ENCODE assay signal across 13 cellular contexts in the genomic region with DNA sequence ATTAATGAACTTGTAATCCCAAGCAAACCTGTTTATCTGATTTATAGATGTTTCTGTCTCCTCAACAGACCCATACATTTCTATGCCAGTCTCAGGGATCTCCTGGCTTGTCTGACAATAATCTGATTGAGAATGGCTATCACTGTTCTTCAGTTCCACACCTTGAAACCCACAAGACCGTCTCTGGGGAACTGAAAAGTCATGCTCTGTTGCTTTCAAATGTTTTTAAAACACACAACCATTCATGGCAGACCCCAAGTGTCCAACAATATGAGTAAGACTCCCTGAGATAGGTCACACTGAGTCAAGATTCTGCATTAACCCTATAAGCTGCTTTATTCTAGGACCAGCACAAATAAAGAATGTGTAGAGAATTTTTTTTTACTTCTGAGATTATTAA.
DNase-seq lines count a peak whose midpoint lies in the region; ATAC-seq lines count a peak whose summit lies in the region.
"Had no signal": no experiment of that assay in that cellular context is flagged by ENCODE, and none has a peak within 500 bp of the region (broad histone marks: within the 10 kb centered on the region; RNA-seq: fewer than 3 reads in every experiment).

No MANE protein-coding gene starts in this region.

- no peaks in the 10 kb centered on the region for H3K27me3 Mint-ChIP-seq in activated CD8-positive, alpha-beta T cell treated with anti-CD3 and anti-CD28 coated beads, Interleukin-2, amount 10 ng/mL, durations not matched to agents 7 days and 5 days (ENCODE audit: low read depth)
- H3K27me3 Mint-ChIP-seq: memory B cell had no signal

- POLR2A ChIA-PET in activated CD8-positive, alpha-beta T cell treated with anti-CD3 and anti-CD28 coated beads, Interleukin-2, amount 10 ng/mL, durations not matched to agents 7 days and 5 days (lab: Charles Lee) = no interaction called here

- peak; percentile 86 for ATAC-seq in GM18499 (IDR thresholded peaks at IDR 0.05; ENCODE audit: insufficient read depth, unreplicated experiment)
- peak; percentile 71 for ATAC-seq in GM19324 (IDR thresholded peaks at IDR 0.05; ENCODE audit: low FRiP score, unreplicated experiment)
- peak; percentile 75 for ATAC-seq in GM21786 (IDR thresholded peaks at IDR 0.05; ENCODE audit: unreplicated experiment)
- ATAC-seq in HG03432 (IDR thresholded peaks at IDR 0.05; ENCODE audit: unreplicated experiment) = peak; percentile 86
- no peak for ATAC-seq in activated CD8-positive, alpha-beta T cell treated with anti-CD3 and anti-CD28 coated beads, Interleukin-2, amount 10 ng/mL, durations not matched to agents 7 days and 5 days
- ATAC-seq: PC-3 had no signal

- no peak overlapping the region for H3K4me3 Mint-ChIP-seq in activated CD8-positive, alpha-beta T cell treated with anti-CD3 and anti-CD28 coated beads, Interleukin-2, amount 10 ng/mL, durations not matched to agents 7 days and 5 days
- H3K4me3 Mint-ChIP-seq: memory B cell had no signal

- H3K4me1 Mint-ChIP-seq in activated CD8-positive, alpha-beta T cell treated with anti-CD3 and anti-CD28 coated beads, Interleukin-2, amount 10 ng/mL, durations not matched to agents 7 days and 5 days (ENCODE audit: low read depth) = no peaks in the 10 kb centered on the region
- H3K4me1 Mint-ChIP-seq: memory B cell had no signal

- no peak overlapping the region for H3K27ac Mint-ChIP-seq in activated CD8-positive, alpha-beta T cell treated with anti-CD3 and anti-CD28 coated beads, Interleukin-2, amount 10 ng/mL, durations not matched to agents 7 days and 5 days
- H3K27ac Mint-ChIP-seq: memory B cell had no signal

- DNase-seq in C1 segment of cervical spinal cord (lab: John Stamatoyannopoulos, UW) (no peak), NCI-H510A treated with DMSO at 0.1 percent for 48 hours (lab: John Stamatoyannopoulos, UW) (no peak), hippocampal formation (lab: John Stamatoyannopoulos, UW) (no peak)
- no peak for DNase-seq in activated CD8-positive, alpha-beta T cell treated with anti-CD3 and anti-CD28 coated beads, Interleukin-2, amount 10 ng/mL, durations not matched to agents 7 days and 5 days
- DNase-seq: activated CD4-positive, CD25-positive, alpha-beta regulatory T cell; Kasumi-1; NCI-H2171 treated with DMSO at 0.1 percent for 48 hours; PC-3 had no signal

- no peaks in the 10 kb centered on the region for H3K36me3 Mint-ChIP-seq in activated CD8-positive, alpha-beta T cell treated with anti-CD3 and anti-CD28 coated beads, Interleukin-2, amount 10 ng/mL, durations not matched to agents 7 days and 5 days (ENCODE audit: low read depth)
- H3K36me3 Mint-ChIP-seq: memory B cell had no signal

- H3K9me3 Mint-ChIP-seq in activated CD8-positive, alpha-beta T cell treated with anti-CD3 and anti-CD28 coated beads, Interleukin-2, amount 10 ng/mL, durations not matched to agents 7 days and 5 days (ENCODE audit: insufficient read depth) = no peaks in the 10 kb centered on the region

- CTCF ChIA-PET in activated CD8-positive, alpha-beta T cell treated with anti-CD3 and anti-CD28 coated beads, Interleukin-2, amount 10 ng/mL, durations not matched to agents 7 days and 5 days (lab: Charles Lee) = no interaction called here
